In the genomic region with DNA sequence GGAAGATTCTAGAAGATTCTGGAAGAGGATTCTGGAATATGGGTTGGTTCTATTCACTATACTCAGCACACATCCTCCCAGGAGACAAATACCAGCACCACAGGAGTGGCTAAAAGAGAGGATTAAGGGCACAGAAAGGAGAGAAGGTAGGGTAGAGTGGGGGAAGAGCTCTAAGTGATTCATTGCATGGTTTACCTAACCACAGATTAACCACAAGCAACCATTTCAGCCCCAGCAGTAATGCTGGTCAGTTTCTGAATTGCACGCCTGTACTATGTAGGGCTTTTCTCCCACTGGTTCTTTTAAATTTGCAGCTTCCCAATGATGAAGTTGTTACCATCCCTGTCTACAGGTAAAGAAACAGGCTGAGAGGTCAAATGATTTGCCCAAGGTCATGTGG, we compare ENCODE assay signal across 9 cellular contexts.
DNase-seq lines count a peak whose midpoint lies in the region; ATAC-seq and TF ChIP-seq lines count a peak whose summit lies in the region.
"Had no signal": no experiment of that assay in that cellular context is flagged by ENCODE, and none has a peak within 500 bp of the region (broad histone marks: within the 10 kb centered on the region; RNA-seq: fewer than 3 reads in every experiment).

No MANE protein-coding gene starts in this region.

- H3K79me2 ChIP-seq in DND-41 (ENCODE audit: insufficient read depth, low read length) = no peaks in the 10 kb centered on the region

- H2AFZ ChIP-seq in DND-41 (ENCODE audit: low read depth, low read length) = no peak overlapping the region

- TF ChIP-seq CTCF in DND-41 (IDR thresholded peaks at IDR 0.05; ENCODE audit: borderline replicate concordance, extremely low read depth, low read length, poor library complexity, severe bottlenecking) (no peak), uterus (IDR thresholded peaks at IDR 0.05) (no peak), ovary (IDR thresholded peaks at IDR 0.05) (no peak)

- H3K4me2 ChIP-seq in DND-41 (ENCODE audit: insufficient read depth, low read length) = no peak overlapping the region

- DNase-seq in DND-41 (no peak), epithelial cell of prostate (ENCODE audit: low read depth, low spot score) (peak; percentile 50), uterus (no peak), NCI-H2171 (lab: John Stamatoyannopoulos, UW) (no peak), ovary (no peak), SKM-1 (lab: John Stamatoyannopoulos, UW; ENCODE audit: unreplicated experiment) (no peak)
- DNase-seq in Jurkat, Clone E6-1 (ENCODE audit: low read depth, low spot score) = peak; percentile 24
- DNase-seq: NCI-H524 treated with DMSO at 0.1 percent for 48 hours had no signal

- 80 to 98% (median 96%) methylated on average over 1 of the region's 1 CpG for whole genome bisulfite sequencing in ovary, 3 donors

- H3K4me1 ChIP-seq in DND-41 (ENCODE audit: insufficient read depth, low read length) (no peaks in the 10 kb centered on the region), uterus (no peaks in the 10 kb centered on the region), ovary (ENCODE audit: insufficient read depth) (peaks cover 2% of the 10 kb centered on the region)

- H3K9ac ChIP-seq in DND-41 (ENCODE audit: low read depth, low read length) = no peak overlapping the region

- H3K9me3 ChIP-seq in DND-41 (ENCODE audit: insufficient read depth, low read length, severe bottlenecking) = no peaks in the 10 kb centered on the region
- no peaks in the 10 kb centered on the region for H3K9me3 ChIP-seq in uterus
- H3K9me3 ChIP-seq in ovary = no peaks in the 10 kb centered on the region

- H3K4me3 ChIP-seq in DND-41 (ENCODE audit: low read depth in 1 of 2, low read length in 2 of 2) = no peak overlapping the region
- H3K4me3 ChIP-seq in Jurkat, Clone E6-1 (ENCODE audit: low read length) = no peak overlapping the region
- H3K4me3 ChIP-seq in uterus = no peak overlapping the region
- no peak overlapping the region for H3K4me3 ChIP-seq in ovary

- intact Hi-C loops in uterus (cut with DNase I; ENCODE audit: low total_unique reads) (no loop called here), ovary (cut with DNase I) (no loop called here)

- H3K36me3 ChIP-seq in DND-41 (ENCODE audit: insufficient read depth, low read length) (no peaks in the 10 kb centered on the region), uterus (no peaks in the 10 kb centered on the region), ovary (no peaks in the 10 kb centered on the region)

- no peak for TF ChIP-seq EP300 in ovary (IDR thresholded peaks at IDR 0.05)

- peaks cover 23% of the 10 kb centered on the region for H3K27me3 ChIP-seq in DND-41 (ENCODE audit: insufficient read depth, low read length, poor library complexity)
- no peaks in the 10 kb centered on the region for H3K27me3 ChIP-seq in uterus
- no peaks in the 10 kb centered on the region for H3K27me3 ChIP-seq in ovary

- TF ChIP-seq POLR2A in uterus (IDR thresholded peaks at IDR 0.05) (no peak), ovary (IDR thresholded peaks at IDR 0.05) (no peak)

- no peaks in the 10 kb centered on the region; the same call in 1 of the 2 replicates for H4K20me1 ChIP-seq in DND-41 (ENCODE audit: insufficient read depth, low read length)

- H3K27ac ChIP-seq in DND-41 (ENCODE audit: low read length) (no peak overlapping the region), epithelial cell of prostate (no peak overlapping the region), uterus (no peak overlapping the region), ovary (no peak overlapping the region)

- peak; percentile 54; the same call in 2 of the 3 replicates for ATAC-seq in DND-41 (ENCODE audit: insufficient read depth, low read depth)
- peak; percentile 59 for ATAC-seq in GM21526 (IDR thresholded peaks at IDR 0.05; ENCODE audit: low FRiP score, unreplicated experiment)

Comparison
In these comparisons a context has a peak if more than half of its experiments do, and no peak if none do; other contexts are left out.
1. DNase-seq: peak in Jurkat, Clone E6-1 (single experiment) and epithelial cell of prostate (single experiment); none in DND-41 (single experiment), uterus (0 of 2), NCI-H2171 (single experiment), ovary (0 of 5) and SKM-1 (single experiment).